ENCODE assay signal across 15 cellular contexts in genomic region chr4:154367659-154368058, GRCh38.
A peak's percentile ranks its signal among the peaks of the same experiment; 100 is the strongest.
DNase-seq lines count a peak whose midpoint lies in the region; ATAC-seq and TF ChIP-seq lines count a peak whose summit lies in the region.
"Had no signal": no experiment of that assay in that cellular context is flagged by ENCODE, and none has a peak within 500 bp of the region (broad histone marks: within the 10 kb centered on the region; RNA-seq: fewer than 3 reads in every experiment).

No MANE protein-coding gene starts in this region.

- DNase-seq in Ammon's horn (ENCODE audit: low spot score) (peak; percentile 13), gastrocnemius medialis (no peak), upper lobe of right lung (no peak)
- DNase-seq: activated CD4-positive, alpha-beta T cell treated with anti-CD3 and anti-CD28 coated beads for 1 hour; activated gamma-delta T cell; NCI-H1436 treated with DMSO at 0.1 percent for 48 hours; NCI-H774; stimulated activated CD4-positive, alpha-beta T cell treated with anti-CD3 and anti-CD28 coated beads, Interleukin-15, amount 100 ng/mL, for 24 hours had no signal

- no peaks in the 10 kb centered on the region for H3K9me3 ChIP-seq in OCI-LY3 (ENCODE audit: insufficient read depth, low read length)
- no peaks in the 10 kb centered on the region for H3K9me3 ChIP-seq in gastrocnemius medialis
- H3K9me3 ChIP-seq in upper lobe of right lung, result no peaks in the 10 kb centered on the region

- intact Hi-C loops in gastrocnemius medialis (cut with DNase I; ENCODE audit: low total_unique reads), result no loop called here
- intact Hi-C loops in upper lobe of right lung (cut with DNase I), result no loop called here

- H3K27ac ChIP-seq in OCI-LY3 (ENCODE audit: low read length) (no peak overlapping the region), gastrocnemius medialis (no peak overlapping the region), upper lobe of right lung (no peak overlapping the region)
- H3K27ac ChIP-seq: cardiac muscle cell, SK-N-MC had no signal

- in situ Hi-C loops in gastrocnemius medialis (cut with MboI; ENCODE audit: low sequenced_read_pairs in 4 of 4), result no loop called here

- H3K36me3 ChIP-seq in OCI-LY3 (replicated peaks; ENCODE audit: low read depth, low read length), result no peaks in the 10 kb centered on the region
- no peaks in the 10 kb centered on the region for H3K36me3 ChIP-seq in gastrocnemius medialis
- no peaks in the 10 kb centered on the region for H3K36me3 ChIP-seq in upper lobe of right lung
- H3K36me3 ChIP-seq: cardiac muscle cell had no signal

- peak overlapping the region; percentile 42 for H3K4me3 ChIP-seq in OCI-LY3 (ENCODE audit: low read length)
- no peak overlapping the region for H3K4me3 ChIP-seq in gastrocnemius medialis
- H3K4me3 ChIP-seq in upper lobe of right lung, result no peak overlapping the region
- H3K4me3 ChIP-seq: cardiac muscle cell, SK-N-MC had no signal

- no peak for TF ChIP-seq POLR2A in gastrocnemius medialis (IDR thresholded peaks at IDR 0.05)

- peak overlapping the region; percentile 16; the same call in 1 of the 2 replicates for H2AFZ ChIP-seq in OCI-LY3 (ENCODE audit: low read depth, low read length)

- no peak for TF ChIP-seq CTCF in OCI-LY3 (IDR thresholded peaks at IDR 0.05; ENCODE audit: low read depth, low read length)
- no peak for TF ChIP-seq CTCF in gastrocnemius medialis (IDR thresholded peaks at IDR 0.05 in 4 of 5, conservative IDR thresholded peaks at IDR 0.05 in 1 of 5)
- no peak for TF ChIP-seq CTCF in upper lobe of right lung (IDR thresholded peaks at IDR 0.05)

- ATAC-seq in GM19395 (IDR thresholded peaks at IDR 0.05; ENCODE audit: unreplicated experiment) (peak; percentile 49), HG02884 (IDR thresholded peaks at IDR 0.05; ENCODE audit: unreplicated experiment) (peak; percentile 33), gastrocnemius medialis (no peak), HG02973 (IDR thresholded peaks at IDR 0.05; ENCODE audit: unreplicated experiment) (no peak), upper lobe of right lung (no peak)
- no peak for ATAC-seq in activated CD4-positive, CD25-positive, alpha-beta regulatory T cell treated with anti-CD3 and anti-CD28 coated beads, Interleukin-2, amount 50 U/mL, for 24 hours

- peak overlapping the region; percentile 4; the same call in 1 of the 2 replicates for H3K9ac ChIP-seq in OCI-LY3 (ENCODE audit: low read length)

- H3K4me1 ChIP-seq in OCI-LY3 (ENCODE audit: low read length) (peaks cover 22% of the 10 kb centered on the region), gastrocnemius medialis (no peaks in the 10 kb centered on the region), upper lobe of right lung (no peaks in the 10 kb centered on the region)

- H3K27me3 ChIP-seq in OCI-LY3 (ENCODE audit: low read depth, low read length) (0 out of 2 replicates have a peak, but pooled peaks cover 2% of the 10 kb centered on the region), gastrocnemius medialis (no peaks in the 10 kb centered on the region), upper lobe of right lung (no peaks in the 10 kb centered on the region)
- H3K27me3 ChIP-seq: cardiac muscle cell had no signal

- peak overlapping the region; percentile 68 for H3K4me2 ChIP-seq in OCI-LY3 (ENCODE audit: low read length)

- no peaks in the 10 kb centered on the region for H4K20me1 ChIP-seq in OCI-LY3 (ENCODE audit: insufficient read depth, low read length)

- H3K79me2 ChIP-seq in OCI-LY3 (ENCODE audit: low read length), result no peaks in the 10 kb centered on the region

Comparison
In these comparisons a context has a peak if more than half of its experiments do, and no peak if none do; other contexts are left out.
1. ATAC-seq: peak in GM19395 (single experiment) and HG02884 (single experiment); none in activated CD4-positive, CD25-positive, alpha-beta regulatory T cell treated with anti-CD3 and anti-CD28 coated beads, Interleukin-2, amount 50 U/mL, for 24 hours (0 of 2), gastrocnemius medialis (0 of 2), HG02973 (single experiment) and upper lobe of right lung (single experiment).